Comparison of ENCODE assay signal across 9 cellular contexts in genomic region chr14:38255408-38255672, GRCh38. TPM values are rescaled to one million over a fixed set of nuclear protein-coding genes. Genes with fewer than 3 reads are reported as not detected.
DNase-seq lines count a peak whose midpoint lies in the region; ATAC-seq, FAIRE-seq and TF ChIP-seq lines count a peak whose summit lies in the region.
"Had no signal": no experiment of that assay in that cellular context is flagged by ENCODE, and none has a peak within 500 bp of the region (broad histone marks: within the 10 kb centered on the region; RNA-seq: fewer than 3 reads in every experiment).

No MANE protein-coding gene starts in this region.

- TF ChIP-seq CTCF in HFF-Myc (IDR thresholded peaks at IDR 0.05; ENCODE audit: low read depth, low read length, missing control alignments) (no peak), astrocyte of the cerebellum (IDR thresholded peaks at IDR 0.05; ENCODE audit: low read depth, low read length, missing control alignments) (no peak), keratinocyte (optimal IDR thresholded peaks at IDR 0.05 in 1 of 3, IDR thresholded peaks at IDR 0.05 in 1 of 3, conservative IDR thresholded peaks at IDR 0.05 in 1 of 3; ENCODE audit: extremely low read depth in 1 of 3, insufficient read depth in 2 of 3, low read length in 3 of 3) (no peak), smooth muscle cell (IDR thresholded peaks at IDR 0.05; ENCODE audit: borderline replicate concordance, insufficient read depth, poor library complexity, severe bottlenecking) (no peak)

- H2AFZ ChIP-seq in keratinocyte (ENCODE audit: control insufficient read depth, low read length) (no peak overlapping the region), smooth muscle cell (ENCODE audit: low read depth) (peak overlapping the region; percentile 84)

- H3K36me3 ChIP-seq in keratinocyte (ENCODE audit: control insufficient read depth in 2 of 2, extremely low read depth in 1 of 2, insufficient read depth in 2 of 2, low read length in 2 of 2) (no peaks in the 10 kb centered on the region), smooth muscle cell (ENCODE audit: low read depth) (no peaks in the 10 kb centered on the region)

- peaks cover 5% of the 10 kb centered on the region for H3F3A ChIP-seq in smooth muscle cell (ENCODE audit: low read depth)

- H3K4me3 ChIP-seq in HFF-Myc (replicated peaks; ENCODE audit: low read depth, low read length) (peak overlapping the region; percentile 37), astrocyte of the cerebellum (ENCODE audit: low read depth, low read length) (peak overlapping the region; percentile 39), keratinocyte (ENCODE audit: control insufficient read depth in 2 of 3, extremely low read depth in 1 of 3, insufficient read depth in 2 of 3, low read depth in 1 of 3, low read length in 3 of 3) (no peak overlapping the region), smooth muscle cell (peak overlapping the region; percentile 49)

- DNase-seq in HFF-Myc (ENCODE audit: extremely low read depth, low read depth) = no peak
- DNase-seq in astrocyte of the cerebellum (ENCODE audit: low read depth) = no peak
- DNase-seq in keratinocyte (ENCODE audit: low read depth, low spot score) = no peak
- no peak for DNase-seq in smooth muscle cell (lab: John Stamatoyannopoulos, UW; ENCODE audit: unreplicated experiment)
- no peak for DNase-seq in NCI-H1694 (lab: John Stamatoyannopoulos, UW)
- no peak for DNase-seq in ACHN
- DNase-seq in NCI-H1105 treated with DMSO at 0.1 percent for 48 hours (lab: John Stamatoyannopoulos, UW) = no peak
- DNase-seq: Karpas-422 had no signal

- H3K9me3 ChIP-seq in keratinocyte (ENCODE audit: control insufficient read depth, low read depth, low read length) = no peaks in the 10 kb centered on the region
- no peaks in the 10 kb centered on the region for H3K9me3 ChIP-seq in smooth muscle cell (replicated peaks; ENCODE audit: low read depth)

- no peak for ATAC-seq in GM21723 (IDR thresholded peaks at IDR 0.05; ENCODE audit: unreplicated experiment)

- H4K20me1 ChIP-seq in keratinocyte (ENCODE audit: control insufficient read depth, extremely low read depth, insufficient read depth, low read length) = no peaks in the 10 kb centered on the region
- H4K20me1 ChIP-seq in smooth muscle cell (ENCODE audit: low read depth) = no peaks in the 10 kb centered on the region

- in situ Hi-C loops in astrocyte of the cerebellum (cut with HindIII; ENCODE audit: low sequenced_read_pairs) (no loop called here), ACHN (cut with HindIII; ENCODE audit: low pct_ligation_motif_present, low pct_unique_long_range_greater_than_20kb, low sequenced_read_pairs) (no loop called here)

- dilution Hi-C loops in keratinocyte (cut with MboI; ENCODE audit: extremely low pct_ligation_motif_present, low sequenced_read_pairs) = no loop called here

- no peak for FAIRE-seq in keratinocyte (lab: Jason Lieb, UNC)

- H3K4me2 ChIP-seq in keratinocyte (ENCODE audit: control insufficient read depth, extremely low read depth, insufficient read depth, low read depth, low read length) (peak overlapping the region; percentile 22), smooth muscle cell (peak overlapping the region; percentile 86)

- no peak overlapping the region for H3K9ac ChIP-seq in keratinocyte (ENCODE audit: control insufficient read depth, extremely low read depth, insufficient read depth, low read length)
- H3K9ac ChIP-seq in smooth muscle cell (ENCODE audit: low read depth) = no peak overlapping the region

- H3K27ac ChIP-seq in keratinocyte (ENCODE audit: control insufficient read depth, insufficient read depth, low read length) (no peak overlapping the region), smooth muscle cell (ENCODE audit: low read depth) (no peak overlapping the region)

- H3K4me1 ChIP-seq in keratinocyte (ENCODE audit: control insufficient read depth, extremely low read depth, insufficient read depth, low read length) (no peaks in the 10 kb centered on the region), smooth muscle cell (ENCODE audit: low read depth) (no peaks in the 10 kb centered on the region)

- no peaks in the 10 kb centered on the region for H3K79me2 ChIP-seq in keratinocyte (ENCODE audit: control insufficient read depth, insufficient read depth, low read length)
- no peaks in the 10 kb centered on the region for H3K79me2 ChIP-seq in smooth muscle cell (ENCODE audit: low read depth)

- H3K9me1 ChIP-seq in keratinocyte (ENCODE audit: control insufficient read depth, extremely low read depth, insufficient read depth, low read length) = no peaks in the 10 kb centered on the region

- 7% methylated on average over 29 of the region's 29 CpGs for WGBS in smooth muscle cell (ENCODE audit: low lambda C conversion rate)

- H3K27me3 ChIP-seq in keratinocyte (ENCODE audit: control insufficient read depth, extremely low read depth, insufficient read depth, low read length) = peaks cover 21% of the 10 kb centered on the region
- H3K27me3 ChIP-seq in smooth muscle cell (ENCODE audit: low read depth) = peaks cover 8% of the 10 kb centered on the region

RNA-seq across cellular contexts. Expression of gene CLEC14A, which starts 0.6 kb away (rescaled TPM):
- polyA plus RNA-seq in keratinocyte (not detected in 3 replicates), smooth muscle cell (15.6 and 23.8 TPM in 2 replicates)
- not detected for polyA plus RNA-seq in keratinocyte (2011; ENCODE audit: low read depth)
- not detected in 2 replicates for polyA plus RNA-seq in keratinocyte (2011; cell fraction: cytosol; rRNA removed)
- polyA plus RNA-seq in keratinocyte (2011; cell fraction: nucleus; rRNA removed) = not detected in 2 replicates
- polyA plus RNA-seq in keratinocyte (2012; ENCODE audit: low replicate concordance) = not detected in 2 replicates
- polyA minus RNA-seq in keratinocyte = not detected in 3 replicates
- polyA minus RNA-seq in keratinocyte (2011; cell fraction: cytosol; rRNA and poly(A)+ RNA removed) = not detected
- polyA minus RNA-seq in keratinocyte (2011; cell fraction: nucleus; rRNA and poly(A)+ RNA removed) = not detected in 2 replicates
- 12.0 and 13.0 TPM in 2 replicates for total RNA-seq in smooth muscle cell

RNA-seq across cellular contexts. Expression of gene SSTR1, which starts 47.6 kb away (rescaled TPM):
- polyA plus RNA-seq in keratinocyte = 0.03 to 0.05 TPM in 2 of 3 replicates, not detected in the other
- not detected for polyA plus RNA-seq in keratinocyte (2011; ENCODE audit: low read depth)
- polyA plus RNA-seq in keratinocyte (2011; cell fraction: cytosol; rRNA removed) = 0.05 and 0.06 TPM in 2 replicates
- 0.31 and 0.35 TPM in 2 replicates for polyA plus RNA-seq in keratinocyte (2011; cell fraction: nucleus; rRNA removed)
- not detected in 2 replicates for polyA plus RNA-seq in keratinocyte (2012; ENCODE audit: low replicate concordance)
- polyA minus RNA-seq in keratinocyte = 0.06 TPM in 1 of 3 replicates, not detected in the others
- 1.3 TPM for polyA minus RNA-seq in keratinocyte (2011; cell fraction: cytosol; rRNA and poly(A)+ RNA removed)
- polyA minus RNA-seq in keratinocyte (2011; cell fraction: nucleus; rRNA and poly(A)+ RNA removed) = 0.42 and 0.78 TPM in 2 replicates
- 11.3 and 11.5 TPM in 2 replicates for total RNA-seq in smooth muscle cell
- polyA plus RNA-seq in smooth muscle cell = 12.3 and 12.6 TPM in 2 replicates

Comparison
In these comparisons a context has a peak if more than half of its experiments do, and no peak if none do; other contexts are left out.
1. H3K4me3 ChIP-seq: peak in HFF-Myc (single experiment), astrocyte of the cerebellum (single experiment) and smooth muscle cell (single experiment); none in keratinocyte (0 of 3).
2. RNA of gene CLEC14A, which starts 0.6 kb away (polyA plus RNA-seq): 15.6 to 23.8 TPM in smooth muscle cell; not detected in keratinocyte; every median in the first group is over 10 times any median in the second.